ENCODE assay signal across 4 cellular contexts in genomic region chr21:20313013-20313412, GRCh38.
TF ChIP-seq lines count a peak whose summit lies in the region.

No MANE protein-coding gene starts in this region.

TF ChIP-seq in HepG2, 621 proteins besides CTCF, POLR2A, EP300 and RAD21:
- TF ChIP-seq MAF1 (CRISPR knock-in tag; IDR thresholded peaks at IDR 0.05; ENCODE audit: borderline replicate concordance) (no peak), CEBPB (IDR thresholded peaks at IDR 0.05; ENCODE audit: borderline replicate concordance, low read depth, low read length) (peak; percentile 26; the same call in 1 of the 2 replicates), ZBTB14 (CRISPR knock-in tag; IDR thresholded peaks at IDR 0.05) (no peak), SMYD3 (CRISPR knock-in tag; IDR thresholded peaks at IDR 0.05) (no peak), FOSL2 (CRISPR knock-in tag; IDR thresholded peaks at IDR 0.05) (no peak), NR2F6 (IDR thresholded peaks at IDR 0.05) (no peak), NR2F6 (CRISPR knock-in tag; IDR thresholded peaks at IDR 0.05) (no peak)
TF ChIP-seq in HepG2: peak in this region for 1.

TF ChIP-seq in IMR-90, 13 proteins besides CTCF, POLR2A, EP300 and RAD21:
- TF ChIP-seq CEBPB (IDR thresholded peaks at IDR 0.05; ENCODE audit: low read depth, low read length): peak; percentile 57
- TF ChIP-seq MAFK (IDR thresholded peaks at IDR 0.05; ENCODE audit: low read depth, low read length): no peak

TF ChIP-seq in K562, 482 proteins besides CTCF, POLR2A, EP300 and RAD21:
- TF ChIP-seq CEBPB (tag; IDR thresholded peaks at IDR 0.05) (peak; percentile 83), MGA (IDR thresholded peaks at IDR 0.05) (no peak), GTF2A2 (tag; IDR thresholded peaks at IDR 0.05) (no peak), CEBPG (CRISPR knock-in tag; IDR thresholded peaks at IDR 0.05) (no peak), CEBPG (tag; conservative IDR thresholded peaks at IDR 0.05 in 1 of 2, IDR thresholded peaks at IDR 0.05 in 1 of 2) (peak in 1 of 2 experiments; percentile 88; a peak in 2 of 4 replicates)

TF ChIP-seq in H1, 55 proteins besides CTCF, POLR2A, EP300 and RAD21:
- no peak for TF ChIP-seq GABPA (IDR thresholded peaks at IDR 0.05; ENCODE audit: borderline replicate concordance, insufficient read depth, low read length)
- TF ChIP-seq RFX5 (IDR thresholded peaks at IDR 0.05; ENCODE audit: borderline replicate concordance, low read depth, low read length): no peak
- no peak for TF ChIP-seq SP1 (IDR thresholded peaks at IDR 0.05; ENCODE audit: low read depth, low read length)
- no peak for TF ChIP-seq SIN3A (conservative IDR thresholded peaks at IDR 0.05 in 1 of 2, IDR thresholded peaks at IDR 0.05 in 1 of 2; ENCODE audit: low read depth in 1 of 2, low read length in 2 of 2)
- no peak for TF ChIP-seq ZNF274 (IDR thresholded peaks at IDR 0.05; ENCODE audit: borderline replicate concordance, extremely low read depth, low read length)
- no peak for TF ChIP-seq ATF3 (IDR thresholded peaks at IDR 0.05; ENCODE audit: insufficient read depth, low read depth, low read length)
- TF ChIP-seq EGR1 (IDR thresholded peaks at IDR 0.05; ENCODE audit: borderline replicate concordance, low read depth, low read length): no peak
- TF ChIP-seq CEBPB (IDR thresholded peaks at IDR 0.05; ENCODE audit: low read depth, low read length): peak; percentile 58; the same call in 1 of the 2 replicates
